In the genomic region with DNA sequence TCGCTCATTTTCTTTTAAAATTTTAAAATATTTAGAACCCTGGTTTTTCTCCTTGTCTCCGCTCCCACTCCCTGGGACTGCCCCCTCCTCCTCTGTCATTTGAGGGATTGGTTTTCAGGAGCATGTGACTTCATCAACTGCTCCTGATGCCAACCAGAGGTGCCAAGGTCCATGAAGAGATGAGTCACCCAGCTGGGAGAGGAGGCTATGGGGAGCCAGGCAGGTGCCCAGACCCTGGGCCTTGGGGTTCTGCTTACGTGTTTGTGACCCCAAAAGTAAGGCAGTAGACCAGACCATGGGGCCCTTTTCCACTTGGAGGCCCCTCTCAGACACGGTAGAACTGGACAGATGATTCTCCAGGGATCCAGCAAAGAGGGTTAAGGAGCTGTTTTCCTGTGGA, we compare ENCODE assay signal across 13 cellular contexts.
DNase-seq lines count a peak whose midpoint lies in the region; ATAC-seq and TF ChIP-seq lines count a peak whose summit lies in the region.
"Had no signal": no experiment of that assay in that cellular context is flagged by ENCODE, and none has a peak within 500 bp of the region (broad histone marks: within the 10 kb centered on the region; RNA-seq: fewer than 3 reads in every experiment).

No MANE protein-coding gene starts in this region.

- no peaks in the 10 kb centered on the region for H3K4me1 Mint-ChIP-seq in osteocyte (ENCODE audit: unreplicated experiment)
- H3K4me1 Mint-ChIP-seq: CD4-positive, alpha-beta memory T cell had no signal

- ATAC-seq in HG02678 (IDR thresholded peaks at IDR 0.05; ENCODE audit: unreplicated experiment) = no peak
- ATAC-seq: K562 had no signal

- no peaks in the 10 kb centered on the region for H3K36me3 Mint-ChIP-seq in osteocyte (ENCODE audit: unreplicated experiment)
- H3K36me3 Mint-ChIP-seq: CD14-positive monocyte; CD4-positive, alpha-beta memory T cell had no signal

- H3K27me3 Mint-ChIP-seq in osteocyte (ENCODE audit: unreplicated experiment) = peaks cover 65% of the 10 kb centered on the region

- no peak for TF ChIP-seq CTCF in osteocyte (IDR thresholded peaks at IDR 0.05)

- no peaks in the 10 kb centered on the region for H3K9me3 Mint-ChIP-seq in osteocyte (ENCODE audit: unreplicated experiment)
- H3K9me3 Mint-ChIP-seq: CD14-positive monocyte had no signal

- DNase-seq in DMS53 (lab: John Stamatoyannopoulos, UW) = peak; percentile 48
- no peak for DNase-seq in DMS53 treated with DMSO at 0.1 percent for 48 hours (lab: John Stamatoyannopoulos, UW; ENCODE audit: unreplicated experiment)
- DNase-seq in SW480 (ENCODE audit: low spot score) = peak; percentile 62
- peak; percentile 36 for DNase-seq in osteocyte (ENCODE audit: extremely low spot score, unreplicated experiment)
- no peak for DNase-seq in SHP77 (lab: John Stamatoyannopoulos, UW)
- DNase-seq in stimulated activated CD8-positive, alpha-beta memory T cell treated with anti-CD3 and anti-CD28 coated beads, Interleukin-4, amount 100 ng/mL, for 48 hours = no peak
- DNase-seq: CD4-positive, alpha-beta memory T cell; DMS153; GM23248; IMR-90 had no signal

- H3K4me3 Mint-ChIP-seq in osteocyte (ENCODE audit: unreplicated experiment) = no peak overlapping the region
- H3K4me3 Mint-ChIP-seq: CD14-positive monocyte; CD4-positive, alpha-beta memory T cell had no signal

- H3K27ac Mint-ChIP-seq in osteocyte (ENCODE audit: unreplicated experiment) = no peak overlapping the region
- H3K27ac Mint-ChIP-seq: CD14-positive monocyte; CD4-positive, alpha-beta memory T cell had no signal

Comparison
In these comparisons a context has a peak if more than half of its experiments do, and no peak if none do; other contexts are left out.
1. DNase-seq: peak in DMS53 (single experiment), SW480 (single experiment) and osteocyte (single experiment); none in DMS53 treated with DMSO at 0.1 percent for 48 hours (single experiment), SHP77 (0 of 2) and stimulated activated CD8-positive, alpha-beta memory T cell treated with anti-CD3 and anti-CD28 coated beads, Interleukin-4, amount 100 ng/mL, for 48 hours (single experiment).